In genomic region chr2:28956415-28956826, GRCh38 we compare ENCODE assay signal across 8 cellular contexts. TPM values are rescaled to one million over a fixed set of nuclear protein-coding genes. Genes with fewer than 3 reads are reported as not detected.
DNase-seq lines count a peak whose midpoint lies in the region; ATAC-seq and TF ChIP-seq lines count a peak whose summit lies in the region.

No MANE protein-coding gene starts in this region.

- no peaks in the 10 kb centered on the region for H3K27me3 Mint-ChIP-seq in activated naive CD8-positive, alpha-beta T cell treated with anti-CD3 and anti-CD28 coated beads, Interleukin-2, amount 50 U/mL, for 24 hours
- H3K27me3 Mint-ChIP-seq in type B pancreatic cell: peaks cover 5% of the 10 kb centered on the region

- DNase-seq in COLO668 (lab: John Stamatoyannopoulos, UW; ENCODE audit: unreplicated experiment): peak; percentile 15
- DNase-seq in KBM-7: peak; percentile 70
- DNase-seq in activated naive CD8-positive, alpha-beta T cell treated with anti-CD3 and anti-CD28 coated beads, Interleukin-2, amount 50 U/mL, for 24 hours: peak; percentile 49
- no peak for DNase-seq in kidney epithelial cell (ENCODE audit: low read depth)
- no peak for DNase-seq in type B pancreatic cell (ENCODE audit: extremely low spot score, unreplicated experiment)
- DNase-seq in NCI-H2171 (lab: John Stamatoyannopoulos, UW): no peak
- DNase-seq in GM19240 (ENCODE audit: insufficient read length, low spot score): no peak
- no peak for DNase-seq in HuH-7 (ENCODE audit: low spot score)

- peak overlapping the region; percentile 65 for H3K4me3 Mint-ChIP-seq in activated naive CD8-positive, alpha-beta T cell treated with anti-CD3 and anti-CD28 coated beads, Interleukin-2, amount 50 U/mL, for 24 hours
- peak overlapping the region; percentile 65 for H3K4me3 Mint-ChIP-seq in type B pancreatic cell

- H3K27ac Mint-ChIP-seq in activated naive CD8-positive, alpha-beta T cell treated with anti-CD3 and anti-CD28 coated beads, Interleukin-2, amount 50 U/mL, for 24 hours: no peak overlapping the region
- no peak overlapping the region for H3K27ac Mint-ChIP-seq in type B pancreatic cell

- no peaks in the 10 kb centered on the region for H3K36me3 Mint-ChIP-seq in activated naive CD8-positive, alpha-beta T cell treated with anti-CD3 and anti-CD28 coated beads, Interleukin-2, amount 50 U/mL, for 24 hours (ENCODE audit: low read depth)
- H3K36me3 Mint-ChIP-seq in type B pancreatic cell: no peaks in the 10 kb centered on the region

- no peaks in the 10 kb centered on the region for H3K9me3 Mint-ChIP-seq in activated naive CD8-positive, alpha-beta T cell treated with anti-CD3 and anti-CD28 coated beads, Interleukin-2, amount 50 U/mL, for 24 hours
- H3K9me3 Mint-ChIP-seq in type B pancreatic cell: no peaks in the 10 kb centered on the region

- in situ Hi-C loops in KBM-7 (cut with MboI; ENCODE audit: low pct_unique_long_range_greater_than_20kb, low sequenced_read_pairs): no loop called here

- no peaks in the 10 kb centered on the region for H3K27me3 ChIP-seq in kidney epithelial cell (ENCODE audit: control insufficient read depth, insufficient read depth, low read length)

- H3K4me3 ChIP-seq in kidney epithelial cell (ENCODE audit: low read depth, low read length): no peak overlapping the region

- no peaks in the 10 kb centered on the region for H3K36me3 ChIP-seq in kidney epithelial cell (ENCODE audit: control insufficient read depth, insufficient read depth, low read length)

- peaks cover 8% of the 10 kb centered on the region for H3K4me1 Mint-ChIP-seq in activated naive CD8-positive, alpha-beta T cell treated with anti-CD3 and anti-CD28 coated beads, Interleukin-2, amount 50 U/mL, for 24 hours
- peaks cover 3% of the 10 kb centered on the region for H3K4me1 Mint-ChIP-seq in type B pancreatic cell (ENCODE audit: unreplicated experiment)

- peak; percentile 86 for ATAC-seq in activated naive CD8-positive, alpha-beta T cell treated with anti-CD3 and anti-CD28 coated beads, Interleukin-2, amount 50 U/mL, for 24 hours

- peak; percentile 16 for TF ChIP-seq CTCF in kidney epithelial cell (IDR thresholded peaks at IDR 0.05; ENCODE audit: insufficient read depth, low read length, poor library complexity, severe bottlenecking)
- TF ChIP-seq CTCF in type B pancreatic cell (conservative IDR thresholded peaks at IDR 0.05): peak; percentile 66

RNA-seq across cellular contexts. Expression of gene TOGARAM2, which starts 24.7 kb away (rescaled TPM):
- total RNA-seq in kidney epithelial cell: not detected in 2 replicates
- 1.6 and 3.6 TPM in 2 replicates for total RNA-seq in type B pancreatic cell (ENCODE audit: low replicate concordance)

Comparison
In these comparisons a context has a peak if more than half of its experiments do, and no peak if none do; other contexts are left out.
1. DNase-seq: peak in COLO668 (single experiment), KBM-7 (single experiment) and activated naive CD8-positive, alpha-beta T cell treated with anti-CD3 and anti-CD28 coated beads, Interleukin-2, amount 50 U/mL, for 24 hours (single experiment); none in kidney epithelial cell (single experiment), type B pancreatic cell (single experiment), NCI-H2171 (single experiment), GM19240 (single experiment) and HuH-7 (single experiment).